19 cellular contexts compared by ENCODE assay signal in genomic region chr5:68053202-68053601, GRCh38.
"Had no signal": no experiment of that assay in that cellular context is flagged by ENCODE, and none has a peak within 500 bp of the region (broad histone marks: within the 10 kb centered on the region; RNA-seq: fewer than 3 reads in every experiment).

No MANE protein-coding gene starts in this region.

- H3K9me3 Mint-ChIP-seq: natural killer cell had no signal

- H3K4me1 Mint-ChIP-seq: activated B cell treated with CpG ODN at 0.5 μM for 24 hours; activated naive CD8-positive, alpha-beta T cell treated with anti-CD3 and anti-CD28 coated beads for 36 hours; natural killer cell; stimulated activated memory B cell treated with anti-CD40 and anti-IgM and Interleukin-4, amounts not matched to agents 10 μg/mL and 1 μg/mL and 100 μg/mL, for 72 hours had no signal

- H3K9me3 ChIP-seq: body of pancreas, pancreas had no signal

- H3K36me3 Mint-ChIP-seq: activated CD4-positive, alpha-beta memory T cell treated with anti-CD3 and anti-CD28 coated beads for 36 hours; natural killer cell; stimulated activated memory B cell treated with anti-CD40 and anti-IgM and Interleukin-4, amounts not matched to agents 10 μg/mL and 1 μg/mL and 100 μg/mL, for 72 hours had no signal

- H3K4me3 Mint-ChIP-seq: activated B cell treated with CpG ODN at 0.5 μM for 24 hours; activated CD4-positive, alpha-beta memory T cell treated with anti-CD3 and anti-CD28 coated beads for 36 hours; activated naive CD8-positive, alpha-beta T cell treated with anti-CD3 and anti-CD28 coated beads for 36 hours; activated T-helper 1 cell treated with anti-CD3 and anti-CD28 coated beads, Interleukin-12 subunit alpha, Interleukin-12 subunit beta, Interleukin-2, Interleukin-4 antibody, amounts not matched to agents 30 ng/mL and 10 ng/mL and 1 ng/mL, durations not matched to agents 14 hours and 24 hours and 36 hours; natural killer cell; stimulated activated memory B cell treated with anti-CD40 and anti-IgM and Interleukin-4, amounts not matched to agents 10 μg/mL and 1 μg/mL and 100 μg/mL, for 72 hours had no signal

- FAIRE-seq: islet of Langerhans, pancreas, TTC549 had no signal

- H3K27ac ChIP-seq: body of pancreas, dorsolateral prefrontal cortex, lower lobe of right lung, pancreas, spleen had no signal

- DNase-seq: activated B cell treated with CpG ODN at 0.5 μM for 24 hours; activated CD4-positive, alpha-beta memory T cell treated with anti-CD3 and anti-CD28 coated beads for 36 hours; activated CD4-positive, alpha-beta T cell treated with anti-CD3 and anti-CD28 coated beads for 4 hours; activated naive CD8-positive, alpha-beta T cell treated with anti-CD3 and anti-CD28 coated beads for 36 hours; activated T-cell treated with anti-CD3 and anti-CD28 coated beads for 4 hours; amniotic stem cell; body of pancreas; caudate nucleus; dorsolateral prefrontal cortex; erythroblast; lower lobe of right lung; natural killer cell; pancreas; spleen; stimulated activated CD4-positive, alpha-beta T cell treated with anti-CD3 and anti-CD28 coated beads, Interleukin-4, amount 100 ng/mL, for 4 hours had no signal

- H3K27ac Mint-ChIP-seq: activated B cell treated with CpG ODN at 0.5 μM for 24 hours; activated CD4-positive, alpha-beta memory T cell treated with anti-CD3 and anti-CD28 coated beads for 36 hours; activated naive CD8-positive, alpha-beta T cell treated with anti-CD3 and anti-CD28 coated beads for 36 hours; activated T-helper 1 cell treated with anti-CD3 and anti-CD28 coated beads, Interleukin-12 subunit alpha, Interleukin-12 subunit beta, Interleukin-2, Interleukin-4 antibody, amounts not matched to agents 30 ng/mL and 10 ng/mL and 1 ng/mL, durations not matched to agents 14 hours and 24 hours and 36 hours; natural killer cell; stimulated activated memory B cell treated with anti-CD40 and anti-IgM and Interleukin-4, amounts not matched to agents 10 μg/mL and 1 μg/mL and 100 μg/mL, for 72 hours had no signal

- H3K27me3 Mint-ChIP-seq: activated naive CD8-positive, alpha-beta T cell treated with anti-CD3 and anti-CD28 coated beads for 36 hours had no signal

- H3K4me1 ChIP-seq: body of pancreas, lower lobe of right lung, pancreas had no signal

- H3K4me3 ChIP-seq: body of pancreas, dorsolateral prefrontal cortex, lower lobe of right lung, pancreas, spleen had no signal

- H3K36me3 ChIP-seq: lower lobe of right lung, pancreas, spleen had no signal

- H3K27me3 ChIP-seq: body of pancreas, dorsolateral prefrontal cortex, pancreas, spleen had no signal
